ENCODE assay signal across 18 cellular contexts in the genomic region with DNA sequence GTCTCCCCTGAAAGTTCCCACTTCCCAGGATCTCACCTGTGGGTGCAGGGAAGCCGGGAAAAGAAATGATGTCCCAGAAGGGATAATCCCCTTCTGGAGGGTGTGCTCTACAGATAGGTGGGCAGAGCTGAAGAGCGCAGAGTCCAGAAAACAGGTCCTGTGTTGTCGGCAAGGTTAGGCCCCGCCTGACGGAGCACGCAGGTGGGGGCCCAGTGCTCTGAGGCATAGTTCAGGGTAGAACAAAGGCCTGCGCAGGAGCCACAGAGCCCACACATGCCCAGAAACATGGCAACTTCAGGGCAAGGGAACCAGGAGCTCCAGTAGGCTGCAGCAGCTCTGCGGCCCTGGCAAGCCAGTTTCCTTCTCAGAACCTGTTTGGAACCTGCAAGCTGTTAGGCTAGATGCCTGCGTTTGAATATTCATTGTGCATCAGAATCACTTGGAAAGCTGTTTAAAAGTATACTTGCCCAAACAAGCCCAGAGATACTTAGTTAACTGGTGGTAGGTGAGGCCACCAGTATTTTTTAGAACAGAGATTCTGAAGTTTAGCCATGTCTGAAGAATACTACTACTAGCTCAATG.
"Had no signal": no experiment of that assay in that cellular context is flagged by ENCODE, and none has a peak within 500 bp of the region (broad histone marks: within the 10 kb centered on the region; RNA-seq: fewer than 3 reads in every experiment).

No MANE protein-coding gene starts in this region.

- H3K27me3 Mint-ChIP-seq: activated CD4-positive, alpha-beta memory T cell treated with anti-CD3 and anti-CD28 coated beads for 36 hours had no signal

- H3K4me3 ChIP-seq: hepatocyte, left ventricle myocardium inferior, testis, uterus had no signal

- H3K27ac Mint-ChIP-seq: activated CD4-positive, alpha-beta memory T cell treated with anti-CD3 and anti-CD28 coated beads for 36 hours; activated naive CD4-positive, alpha-beta T cell treated with anti-CD3 and anti-CD28 coated beads for 36 hours; natural killer cell; T-helper 2 cell treated with Interferon-gamma antibody and Interleukin-4, amounts not matched to agents 5 μg/mL and 100 μg/mL, for 36 hours had no signal

- ATAC-seq: natural killer cell had no signal

- H3K4me1 ChIP-seq: left ventricle myocardium inferior, testis, uterus had no signal

- H3K27ac ChIP-seq: hepatocyte, left ventricle myocardium inferior, testis, uterus had no signal

- H3K4me3 Mint-ChIP-seq: activated CD4-positive, alpha-beta memory T cell treated with anti-CD3 and anti-CD28 coated beads for 36 hours; activated naive CD4-positive, alpha-beta T cell treated with anti-CD3 and anti-CD28 coated beads for 36 hours; natural killer cell; T-helper 2 cell treated with Interferon-gamma antibody and Interleukin-4, amounts not matched to agents 5 μg/mL and 100 μg/mL, for 36 hours had no signal

- H3K9me3 Mint-ChIP-seq: activated CD4-positive, alpha-beta memory T cell treated with anti-CD3 and anti-CD28 coated beads for 36 hours; activated naive CD4-positive, alpha-beta T cell treated with anti-CD3 and anti-CD28 coated beads for 36 hours; natural killer cell; T-helper 2 cell treated with Interferon-gamma antibody and Interleukin-4, amounts not matched to agents 5 μg/mL and 100 μg/mL, for 36 hours had no signal

- H3K36me3 Mint-ChIP-seq: activated CD4-positive, alpha-beta memory T cell treated with anti-CD3 and anti-CD28 coated beads for 36 hours; natural killer cell had no signal

- H3K4me1 Mint-ChIP-seq: natural killer cell had no signal

- H3K27me3 ChIP-seq: testis, uterus had no signal

- DNase-seq: activated CD4-positive, alpha-beta memory T cell treated with anti-CD3 and anti-CD28 coated beads for 36 hours; activated CD4-positive, alpha-beta T cell treated with anti-CD3 and anti-CD28 coated beads for 48 hours; activated effector memory CD4-positive, alpha-beta T cell treated with Interleukin-2 at 50 U/mL for 16 hours; activated naive CD4-positive, alpha-beta T cell treated with anti-CD3 and anti-CD28 coated beads for 36 hours; activated T-cell treated with anti-CD3 and anti-CD28 coated beads, Interleukin-2, amount 50 U/mL, for 48 hours; amygdala; effector CD4-positive, alpha-beta T cell; glutamatergic neuron; left ventricle myocardium inferior; midbrain; natural killer cell; stimulated activated CD4-positive, alpha-beta T cell treated with anti-CD3 and anti-CD28 coated beads, Interleukin-2, amount 100 ng/mL, for 48 hours; stimulated activated naive CD4-positive, alpha-beta T cell; testis; trophoblast cell; uterus had no signal

- H3K9me3 ChIP-seq: left ventricle myocardium inferior, testis, uterus had no signal

- H3K36me3 ChIP-seq: left ventricle myocardium inferior, uterus had no signal
